ENCODE assay signal across 13 cellular contexts in genomic region chr3:53174346-53175250, GRCh38. TPM values are rescaled to one million over a fixed set of nuclear protein-coding genes. Genes with fewer than 3 reads are reported as not detected.
DNase-seq lines count a peak whose midpoint lies in the region; ATAC-seq and TF ChIP-seq lines count a peak whose summit lies in the region.
"Had no signal": no experiment of that assay in that cellular context is flagged by ENCODE, and none has a peak within 500 bp of the region (broad histone marks: within the 10 kb centered on the region; RNA-seq: fewer than 3 reads in every experiment).

No MANE protein-coding gene starts in this region.

- ATAC-seq in GM18907 (IDR thresholded peaks at IDR 0.05; ENCODE audit: unreplicated experiment) (peak; percentile 36), HG02588 (IDR thresholded peaks at IDR 0.05; ENCODE audit: unreplicated experiment) (peak; percentile 40)
- ATAC-seq: A549, HCT116 had no signal

- no peak overlapping the region for H3K27ac Mint-ChIP-seq in activated CD4-positive, alpha-beta T cell treated with anti-CD3 and anti-CD28 coated beads, Interleukin-2, amount 10 ng/mL, durations not matched to agents 7 days and 5 days

- H2AFZ ChIP-seq in KMS-11 (ENCODE audit: low read depth) = no peak overlapping the region

- H3K4me2 ChIP-seq in BLaER1 (peak overlapping the region; percentile 35), KMS-11 (peak overlapping the region; percentile 33)
- H3K4me2 ChIP-seq: A549 had no signal

- no peak for TF ChIP-seq EP300 in ovary (IDR thresholded peaks at IDR 0.05)

- POLR2A ChIA-PET in activated CD4-positive, alpha-beta T cell treated with anti-CD3 and anti-CD28 coated beads, Interleukin-2, amount 10 ng/mL, durations not matched to agents 7 days and 5 days (lab: Charles Lee) = no interaction called here

- 66 to 84% (median 75%) methylated on average over 9 of the region's 9 CpGs for WGBS in ovary, 3 donors

- no peaks in the 10 kb centered on the region for H3K79me2 ChIP-seq in KMS-11 (ENCODE audit: insufficient read depth, low read depth)

- TF ChIP-seq POLR2A in ovary (IDR thresholded peaks at IDR 0.05) = no peak

- no peaks in the 10 kb centered on the region for H3K27me3 ChIP-seq in BLaER1
- no peaks in the 10 kb centered on the region for H3K27me3 ChIP-seq in KMS-11 (ENCODE audit: insufficient read depth, low read depth)
- no peaks in the 10 kb centered on the region for H3K27me3 ChIP-seq in ovary

- peaks cover 100% of the 10 kb centered on the region for H4K20me1 ChIP-seq in BLaER1
- H4K20me1 ChIP-seq in KMS-11 (ENCODE audit: insufficient read depth) = no peaks in the 10 kb centered on the region

- H3K36me3 Mint-ChIP-seq in activated CD4-positive, alpha-beta T cell treated with anti-CD3 and anti-CD28 coated beads, Interleukin-2, amount 10 ng/mL, durations not matched to agents 7 days and 5 days (ENCODE audit: low read depth) = no peaks in the 10 kb centered on the region

- intact Hi-C loops in ovary (cut with DNase I) = no loop called here

- peak overlapping the region; percentile 43; the same call in 1 of the 2 replicates for H3K9ac ChIP-seq in BLaER1
- no peak overlapping the region; the same call in 1 of the 2 replicates for H3K9ac ChIP-seq in KMS-11

- H3K27ac ChIP-seq in BLaER1 (peak overlapping the region; percentile 49; the same call in 1 of the 2 replicates), KMS-11 (peak overlapping the region; percentile 32; the same call in 1 of the 2 replicates), ovary (no peak overlapping the region)
- H3K27ac ChIP-seq: A549 had no signal

- H3K4me3 ChIP-seq in BLaER1 (no peak overlapping the region), KMS-11 (IDR thresholded peaks at IDR 0.05; ENCODE audit: insufficient read depth, low read depth, low read length) (no peak overlapping the region), ovary (no peak overlapping the region)
- H3K4me3 ChIP-seq: A549 had no signal

- CTCF ChIA-PET in activated CD4-positive, alpha-beta T cell treated with anti-CD3 and anti-CD28 coated beads, Interleukin-2, amount 10 ng/mL, durations not matched to agents 7 days and 5 days (lab: Charles Lee) = interaction anchor here (1.2 kb wide), 1 partner anchor 64 kb away, joined by 3 read pairs; no protein-coding TSS in a partner anchor

- no peaks in the 10 kb centered on the region for H3K9me3 Mint-ChIP-seq in activated CD4-positive, alpha-beta T cell treated with anti-CD3 and anti-CD28 coated beads, Interleukin-2, amount 10 ng/mL, durations not matched to agents 7 days and 5 days

- no peak for DNase-seq in activated CD4-positive, alpha-beta T cell treated with anti-CD3 and anti-CD28 coated beads, Interleukin-2, amount 10 ng/mL, durations not matched to agents 7 days and 5 days
- DNase-seq in NCI-H446 (lab: John Stamatoyannopoulos, UW) = no peak
- DNase-seq in ovary = no peak
- DNase-seq in EL = no peak
- DNase-seq: amniotic stem cell, NCI-H524 treated with DMSO at 0.1 percent for 48 hours, small intestine had no signal

- peaks cover 20% of the 10 kb centered on the region for H3K4me1 Mint-ChIP-seq in activated CD4-positive, alpha-beta T cell treated with anti-CD3 and anti-CD28 coated beads, Interleukin-2, amount 10 ng/mL, durations not matched to agents 7 days and 5 days

- H3K9me3 ChIP-seq in BLaER1 = no peaks in the 10 kb centered on the region
- no peaks in the 10 kb centered on the region for H3K9me3 ChIP-seq in ovary
- H3K9me3 ChIP-seq: A549 had no signal

- H3K27me3 Mint-ChIP-seq in activated CD4-positive, alpha-beta T cell treated with anti-CD3 and anti-CD28 coated beads, Interleukin-2, amount 10 ng/mL, durations not matched to agents 7 days and 5 days = no peaks in the 10 kb centered on the region

- H3K4me3 Mint-ChIP-seq in activated CD4-positive, alpha-beta T cell treated with anti-CD3 and anti-CD28 coated beads, Interleukin-2, amount 10 ng/mL, durations not matched to agents 7 days and 5 days = no peak overlapping the region

- TF ChIP-seq CTCF in KMS-11 (conservative IDR thresholded peaks at IDR 0.05; ENCODE audit: low read depth, low read length) = no peak
- no peak for TF ChIP-seq CTCF in ovary (IDR thresholded peaks at IDR 0.05)

- peaks cover 60% of the 10 kb centered on the region for H3K4me1 ChIP-seq in BLaER1
- peaks cover 55% of the 10 kb centered on the region for H3K4me1 ChIP-seq in KMS-11 (ENCODE audit: low read depth, poor library complexity, severe bottlenecking)
- H3K4me1 ChIP-seq in ovary (ENCODE audit: insufficient read depth) = no peaks in the 10 kb centered on the region
- H3K4me1 ChIP-seq: A549 had no signal

- H3K36me3 ChIP-seq in BLaER1 (peaks cover 68% of the 10 kb centered on the region), KMS-11 (ENCODE audit: insufficient read depth) (no peaks in the 10 kb centered on the region), ovary (no peaks in the 10 kb centered on the region)

RNA-seq across cellular contexts. Expression of gene PRKCD, which starts 13.6 kb away (rescaled TPM):
- 10 to 100 TPM; 19.9 to 23.5 TPM for total RNA-seq in activated CD4-positive, alpha-beta T cell treated with anti-CD3 and anti-CD28 coated beads, Interleukin-2, amount 10 ng/mL, durations not matched to agents 7 days and 5 days
- 10 to 100 TPM in 6 of 7 donors, 1 to 10 TPM in 1; 6.6 to 19.7 (median 15.2) TPM for total RNA-seq in ovary
- polyA plus RNA-seq in ovary = 10 to 100 TPM in 1 of 2 donors, 1 to 10 TPM in 1; 9.6 to 22.2 TPM

RNA-seq across cellular contexts. Expression of gene RFT1, which starts 44.4 kb away (rescaled TPM):
- total RNA-seq in activated CD4-positive, alpha-beta T cell treated with anti-CD3 and anti-CD28 coated beads, Interleukin-2, amount 10 ng/mL, durations not matched to agents 7 days and 5 days = 10 to 100 TPM; 33.3 to 34.1 TPM
- 10 to 100 TPM in 6 of 7 donors, 1 to 10 TPM in 1; 8.9 to 23.6 (median 17.8) TPM for total RNA-seq in ovary
- 10 to 100 TPM in 1 of 2 donors, 1 to 10 TPM in 1; 8.3 to 20.8 TPM for polyA plus RNA-seq in ovary

Comparison
In these comparisons a context has a peak if more than half of its experiments do, and no peak if none do; other contexts are left out.
1. H3K27ac ChIP-seq: peak in BLaER1 (single experiment) and KMS-11 (single experiment); none in ovary (0 of 2).